Comparison of ENCODE assay signal across 15 cellular contexts in genomic region chr22:17164392-17165024, GRCh38. TPM values are rescaled to one million over a fixed set of nuclear protein-coding genes. Genes with fewer than 3 reads are reported as not detected.
DNase-seq lines count a peak whose midpoint lies in the region; ATAC-seq, FAIRE-seq and TF ChIP-seq lines count a peak whose summit lies in the region.
"Had no signal": no experiment of that assay in that cellular context is flagged by ENCODE, and none has a peak within 500 bp of the region (broad histone marks: within the 10 kb centered on the region; RNA-seq: fewer than 3 reads in every experiment).

No MANE protein-coding gene starts in this region.

- POLR2A ChIA-PET in Panc1 (lab: Charles Lee) = no interaction called here

- TF ChIP-seq CTCF in cardiac muscle cell (IDR thresholded peaks at IDR 0.05; ENCODE audit: low read depth, low read length) (peak; percentile 23), left ventricle myocardium inferior (IDR thresholded peaks at IDR 0.05; ENCODE audit: borderline replicate concordance) (no peak), Panc1 (IDR thresholded peaks at IDR 0.05) (peak; percentile 47; the same call in 1 of the 2 replicates), foreskin fibroblast (IDR thresholded peaks at IDR 0.05; ENCODE audit: low read depth, low read length) (peak; percentile 28), psoas muscle (IDR thresholded peaks at IDR 0.05) (no peak), D721Med (IDR thresholded peaks at IDR 0.05; ENCODE audit: insufficient read depth, missing control alignments) (no peak)

- no peaks in the 10 kb centered on the region for H3K4me1 ChIP-seq in cardiac muscle cell (ENCODE audit: low read depth)
- peaks cover 26% of the 10 kb centered on the region for H3K4me1 ChIP-seq in left ventricle myocardium inferior
- H3K4me1 ChIP-seq in Panc1 (ENCODE audit: control insufficient read depth, insufficient read depth, low read length) = no peaks in the 10 kb centered on the region
- H3K4me1 ChIP-seq in psoas muscle = peaks cover 12% of the 10 kb centered on the region
- H3K4me1 ChIP-seq: uterus had no signal

- H3K36me3 ChIP-seq in cardiac muscle cell (no peaks in the 10 kb centered on the region), left ventricle myocardium inferior (no peaks in the 10 kb centered on the region), Panc1 (ENCODE audit: control insufficient read depth, insufficient read depth, low read length) (no peaks in the 10 kb centered on the region; the same call in 1 of the 2 replicates), psoas muscle (ENCODE audit: insufficient read depth in 1 of 2, low read depth in 1 of 2) (no peaks in the 10 kb centered on the region)
- H3K36me3 ChIP-seq: uterus had no signal

- DNase-seq in cardiac muscle cell (ENCODE audit: low read depth in 1 of 2, low spot score in 1 of 2) = no peak
- no peak for DNase-seq in left ventricle myocardium inferior
- no peak for DNase-seq in Panc1 (ENCODE audit: low read depth, low spot score)
- peak in 1 of 2 donors; percentile 23 for DNase-seq in foreskin fibroblast
- DNase-seq in psoas muscle = no peak
- DNase-seq in nucleus accumbens (lab: John Stamatoyannopoulos, UW) = no peak
- DNase-seq in D721Med (ENCODE audit: insufficient read length, low spot score) = no peak
- DNase-seq: activated T-cell treated with anti-CD3 and anti-CD28 coated beads, Interleukin-2, amount 50 U/mL, for 4 hours; AML-193; midbrain; small intestine; stimulated activated CD8-positive, alpha-beta memory T cell treated with anti-CD3 and anti-CD28 coated beads, Interleukin-4, amount 100 ng/mL, for 48 hours; uterus had no signal

- ATAC-seq in Panc1 (no peak), psoas muscle (no peak), HG03159 (IDR thresholded peaks at IDR 0.05; ENCODE audit: unreplicated experiment) (no peak)
- ATAC-seq: activated T-cell treated with anti-CD3 and anti-CD28 coated beads, Interleukin-2, amount 50 U/mL, for 4 hours had no signal

- CTCF ChIA-PET in Panc1 (lab: Charles Lee) = no interaction called here

- intact Hi-C loops in left ventricle myocardium inferior (cut with micrococcal nuclease) (loop anchor here (10.0 kb wide), 2 partner anchors 80 to 340 kb away; partner anchors contain the start of gene IL17RA), Panc1 (cut with micrococcal nuclease; ENCODE audit: unreplicated experiment) (no loop called here), psoas muscle (cut with DNase I) (loop anchor here (5.0 kb wide), 2 partner anchors 47 to 87 kb away; no protein-coding TSS in a partner anchor)

- 88 to 93% (median 88%) methylated on average over 3 of the region's 3 CpGs for WGBS in psoas muscle, 3 donors

- H3K9me3 ChIP-seq in cardiac muscle cell (ENCODE audit: low read depth) (no peaks in the 10 kb centered on the region), left ventricle myocardium inferior (replicated peaks) (no peaks in the 10 kb centered on the region), Panc1 (ENCODE audit: control insufficient read depth, insufficient read depth, low read depth, low read length) (no peaks in the 10 kb centered on the region), psoas muscle (no peaks in the 10 kb centered on the region)
- H3K9me3 ChIP-seq: uterus had no signal

- no TSS peak for BruUV-seq in Panc1 (replicated peaks; lab: Mats Ljungman, UMichigan)

- H3K27ac ChIP-seq in cardiac muscle cell (no peak overlapping the region), left ventricle myocardium inferior (replicated peaks) (no peak overlapping the region), Panc1 (ENCODE audit: low read length) (no peak overlapping the region), psoas muscle (no peak overlapping the region)
- H3K27ac ChIP-seq: uterus had no signal

- in situ Hi-C loops in Panc1 (cut with HindIII; ENCODE audit: low pct_unique_long_range_greater_than_20kb, low sequenced_read_pairs) = no loop called here

- H3K4me3 ChIP-seq in cardiac muscle cell (no peak overlapping the region), left ventricle myocardium inferior (no peak overlapping the region), Panc1 (ENCODE audit: low read depth in 2 of 2, low read length in 2 of 2) (no peak overlapping the region), foreskin fibroblast (ENCODE audit: low read depth in 1 of 2, low read length in 2 of 2) (no peak overlapping the region), psoas muscle (no peak overlapping the region)
- H3K4me3 ChIP-seq: uterus had no signal

- FAIRE-seq in D721Med (lab: Jason Lieb, UNC) = no peak
- FAIRE-seq: colon, small intestine had no signal

- no peaks in the 10 kb centered on the region for H3K27me3 ChIP-seq in cardiac muscle cell
- no peaks in the 10 kb centered on the region for H3K27me3 ChIP-seq in left ventricle myocardium inferior (ENCODE audit: low read depth)
- H3K27me3 ChIP-seq in Panc1 (ENCODE audit: control insufficient read depth, insufficient read depth, low read length) = no peaks in the 10 kb centered on the region
- no peaks in the 10 kb centered on the region for H3K27me3 ChIP-seq in psoas muscle (ENCODE audit: insufficient read depth in 3 of 3, low read length in 2 of 3)
- H3K27me3 ChIP-seq: uterus had no signal

RNA-seq across cellular contexts. Expression of gene HDHD5, which starts 5.4 kb away (rescaled TPM):
- total RNA-seq in cardiac muscle cell = 121 and 131 TPM in 2 replicates
- polyA plus RNA-seq in cardiac muscle cell = 164 and 182 TPM in 2 replicates
- 52.6 TPM for total RNA-seq in left ventricle myocardium inferior
- total RNA-seq in Panc1 (2021; ENCODE audit: unreplicated experiment) = 37.2 TPM
- 62.5 TPM for polyA plus RNA-seq in Panc1 (2012; ENCODE audit: insufficient read length)
- total RNA-seq in psoas muscle = 10 to 100 TPM; 24.6 to 46.7 (median 28.9) TPM
- 10 to 100 TPM; 33.9 to 68.3 (median 37.4) TPM for polyA plus RNA-seq in psoas muscle

RNA-seq across cellular contexts. Expression of gene TMEM121B, which starts 43.3 kb away (rescaled TPM):
- total RNA-seq in cardiac muscle cell (6.7 and 10.2 TPM in 2 replicates), left ventricle myocardium inferior (1.5 TPM), Panc1 (2021; ENCODE audit: unreplicated experiment) (0.44 TPM), psoas muscle (under 1 TPM; 0.28 to 0.80 (median 0.64) TPM)
- polyA plus RNA-seq in cardiac muscle cell (4.5 and 7.9 TPM in 2 replicates), psoas muscle (under 1 TPM; 0.03 to 0.14 (median 0.09) TPM)
- 0.40 TPM for polyA plus RNA-seq in Panc1 (2012; ENCODE audit: insufficient read length)

RNA-seq across cellular contexts. Expression of gene ADA2, which starts 54.7 kb away (rescaled TPM):
- total RNA-seq in cardiac muscle cell (0.83 and 1.5 TPM in 2 replicates), left ventricle myocardium inferior (38.0 TPM), Panc1 (2021; ENCODE audit: unreplicated experiment) (0.23 TPM), psoas muscle (1 to 10 TPM; 3.1 to 7.6 (median 6.1) TPM)
- polyA plus RNA-seq in cardiac muscle cell (2.6 and 2.7 TPM in 2 replicates), psoas muscle (1 to 10 TPM; 1.8 to 2.6 (median 2.1) TPM)
- not detected for polyA plus RNA-seq in Panc1 (2012; ENCODE audit: insufficient read length)

Comparison
In these comparisons a context has a peak if more than half of its experiments do, and no peak if none do; other contexts are left out.
1. CTCF ChIP-seq: peak in cardiac muscle cell (single experiment), Panc1 (single experiment) and foreskin fibroblast (single experiment); none in left ventricle myocardium inferior (single experiment), psoas muscle (single experiment) and D721Med (single experiment).